Comparison of ENCODE assay signal across 11 cellular contexts in the genomic region with DNA sequence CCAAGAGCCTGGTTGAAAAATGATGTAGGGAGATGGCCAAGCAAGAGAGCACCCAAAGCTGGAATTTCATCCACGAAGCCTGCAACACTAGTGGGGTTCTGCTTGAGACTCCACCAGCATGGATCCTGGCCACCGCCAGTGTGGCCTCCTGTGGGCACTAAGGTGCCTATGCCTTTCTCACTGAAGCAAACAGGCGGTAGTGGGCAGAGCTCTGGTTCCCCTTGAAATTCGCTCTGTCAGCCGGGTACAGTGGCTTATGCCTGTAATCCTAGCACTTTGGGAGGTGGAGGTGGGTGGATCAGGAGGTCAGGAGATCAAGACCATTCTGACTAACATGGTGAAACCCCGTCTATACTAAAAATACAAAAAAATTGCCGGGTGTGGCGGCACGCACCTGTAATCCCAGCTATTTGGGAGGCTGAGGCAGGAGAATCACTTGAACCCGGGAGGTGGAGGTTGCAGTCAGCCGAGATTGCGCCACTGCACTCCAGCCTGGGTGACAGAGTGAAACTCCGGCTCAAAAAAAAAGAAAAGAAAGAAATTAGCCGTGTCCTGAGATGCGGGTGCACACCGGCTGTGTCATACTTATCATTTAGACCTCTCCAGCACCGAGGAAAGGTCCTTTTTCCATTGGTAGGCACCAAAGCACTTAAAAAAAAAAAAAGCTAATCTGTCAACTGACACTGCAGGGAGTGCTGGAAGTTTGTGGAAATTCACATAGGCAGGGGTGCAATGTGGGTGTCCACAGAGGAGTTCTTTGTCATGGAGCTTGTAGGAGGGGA. TPM values are rescaled to one million over a fixed set of nuclear protein-coding genes. Genes with fewer than 3 reads are reported as not detected.
DNase-seq lines count a peak whose midpoint lies in the region; ATAC-seq lines count a peak whose summit lies in the region.
"Had no signal": no experiment of that assay in that cellular context is flagged by ENCODE, and none has a peak within 500 bp of the region (broad histone marks: within the 10 kb centered on the region; RNA-seq: fewer than 3 reads in every experiment).

No MANE protein-coding gene starts in this region.

- WGBS in GM23248 (ENCODE audit: low coverage in 1 of 2, low lambda C conversion rate in 2 of 2, missing lambda C conversion rate in 2 of 2), 2 experiments = 92 to 96% methylated on average over 15 to 17 of the region's 17 CpGs

- no peaks in the 10 kb centered on the region for H3K27me3 ChIP-seq in CD4-positive, alpha-beta memory T cell (ENCODE audit: insufficient read depth, low read length)
- no peaks in the 10 kb centered on the region for H3K27me3 ChIP-seq in GM23248 (replicated peaks; ENCODE audit: insufficient read depth)

- H3K9me3 Mint-ChIP-seq in CD4-positive, alpha-beta memory T cell = no peaks in the 10 kb centered on the region
- H3K9me3 Mint-ChIP-seq in activated naive CD8-positive, alpha-beta T cell treated with anti-CD3 and anti-CD28 coated beads for 36 hours = peaks cover 2% of the 10 kb centered on the region
- no peaks in the 10 kb centered on the region for H3K9me3 Mint-ChIP-seq in naive thymus-derived CD8-positive, alpha-beta T cell

- peak; percentile 30 to 41 for ATAC-seq in naive thymus-derived CD8-positive, alpha-beta T cell

- no peak overlapping the region for H2AFZ ChIP-seq in GM23248

- peak overlapping the region; percentile 15 for H3K4me2 ChIP-seq in GM23248 (ENCODE audit: unreplicated experiment)

- peak overlapping the region; percentile 88 to 97 (median 92) for H3K27ac Mint-ChIP-seq in CD4-positive, alpha-beta memory T cell
- H3K27ac Mint-ChIP-seq in activated naive CD8-positive, alpha-beta T cell treated with anti-CD3 and anti-CD28 coated beads for 36 hours = peak overlapping the region; percentile 91
- H3K27ac Mint-ChIP-seq in naive thymus-derived CD8-positive, alpha-beta T cell = peak overlapping the region; percentile 89 to 99 (median 92)

- peak overlapping the region; percentile 97 for H3K4me3 ChIP-seq in CD4-positive, alpha-beta memory T cell (ENCODE audit: low read length in 2 of 2)
- H3K4me3 ChIP-seq in GM23248 = no peak overlapping the region
- H3K4me3 ChIP-seq: smooth muscle cell had no signal

- peaks cover 85% of the 10 kb centered on the region for H3K4me1 ChIP-seq in CD4-positive, alpha-beta memory T cell (ENCODE audit: insufficient read depth, low read length)
- peaks cover 21% of the 10 kb centered on the region for H3K4me1 ChIP-seq in GM23248 (ENCODE audit: insufficient read depth)

- CTCF ChIA-PET in CD4-positive, alpha-beta memory T cell (lab: Charles Lee; ENCODE audit: partially characterized antibody) = interaction anchor here (0.9 to 5.6 kb wide), 13 partner anchors 8 to 108 kb away, joined by 3 to 120 read pairs (median 6); partner anchors contain the start of genes CCM2 and MYO1G

- H3K4me3 Mint-ChIP-seq in CD4-positive, alpha-beta memory T cell = peak overlapping the region; percentile 88 to 98 (median 95)
- peak overlapping the region; percentile 77 for H3K4me3 Mint-ChIP-seq in activated naive CD8-positive, alpha-beta T cell treated with anti-CD3 and anti-CD28 coated beads for 36 hours
- peak overlapping the region; percentile 88 to 97 (median 93) for H3K4me3 Mint-ChIP-seq in naive thymus-derived CD8-positive, alpha-beta T cell

- intact Hi-C loops in CD4-positive, alpha-beta memory T cell (cut with micrococcal nuclease) = loop anchor here (2.0 to 5.0 kb wide), 2 partner anchors 18 to 34 kb away; no protein-coding TSS in a partner anchor

- in situ Hi-C loops in GM23248 (cut with MboI) = no loop called here

- POLR2A ChIA-PET in CD4-positive, alpha-beta memory T cell (lab: Charles Lee; ENCODE audit: partially characterized antibody) = interaction anchor here (0.6 to 19.7 kb wide), 26 partner anchors 8 to 446 kb away, joined by 3 to 551 read pairs (median 8); partner anchors contain the start of genes CCM2, H2AZ2, MYO1G and NACAD
- POLR2A ChIA-PET in naive thymus-derived CD8-positive, alpha-beta T cell (lab: Charles Lee) = interaction anchor here (0.6 to 17.7 kb wide), 22 partner anchors 8 to 399 kb away, joined by 3 to 314 read pairs (median 6); partner anchors contain the start of genes CCM2, H2AZ2, MYO1G and PURB

- H3K9me3 ChIP-seq in CD4-positive, alpha-beta memory T cell (ENCODE audit: control insufficient read depth in 1 of 2, low read length in 2 of 2) = no peaks in the 10 kb centered on the region
- H3K9me3 ChIP-seq in GM23248 (ENCODE audit: low read depth) = no peaks in the 10 kb centered on the region

- H3K27me3 Mint-ChIP-seq in CD4-positive, alpha-beta memory T cell = no peaks in the 10 kb centered on the region
- no peaks in the 10 kb centered on the region for H3K27me3 Mint-ChIP-seq in activated naive CD8-positive, alpha-beta T cell treated with anti-CD3 and anti-CD28 coated beads for 36 hours
- H3K27me3 Mint-ChIP-seq in naive thymus-derived CD8-positive, alpha-beta T cell = no peaks in the 10 kb centered on the region

- H3K36me3 Mint-ChIP-seq in CD4-positive, alpha-beta memory T cell = peaks cover 33 to 45% of the 10 kb centered on the region in 2 donors
- H3K36me3 Mint-ChIP-seq in activated naive CD8-positive, alpha-beta T cell treated with anti-CD3 and anti-CD28 coated beads for 36 hours = peaks cover 61% of the 10 kb centered on the region
- peaks cover 5 to 27% (median 6%) of the 10 kb centered on the region in 3 donors for H3K36me3 Mint-ChIP-seq in naive thymus-derived CD8-positive, alpha-beta T cell

- DNase-seq in CD4-positive, alpha-beta memory T cell = peak in 1 of 5 donors; percentile 17
- DNase-seq in GM23248 = no peak
- DNase-seq in activated naive CD8-positive, alpha-beta T cell treated with anti-CD3 and anti-CD28 coated beads for 36 hours = peak; percentile 27
- DNase-seq in naive thymus-derived CD8-positive, alpha-beta T cell = peak in 2 of 10 donors; percentile 11 to 14
- DNase-seq in SKM-1 treated with dmso at 0.1 percent for 144 hours (lab: John Stamatoyannopoulos, UW; ENCODE audit: unreplicated experiment) = no peak
- no peak for DNase-seq in NCI-H524 treated with DMSO at 0.1 percent for 48 hours (lab: John Stamatoyannopoulos, UW)
- DNase-seq in D341Med (ENCODE audit: low spot score) = no peak
- no peak for DNase-seq in GM19238 (ENCODE audit: insufficient read length, low spot score)
- DNase-seq: anterior cingulate cortex, NCI-H524 had no signal

- no peak overlapping the region for H3K9ac ChIP-seq in GM23248

- peaks cover 44 to 88% (median 57%) of the 10 kb centered on the region in 4 donors for H3K4me1 Mint-ChIP-seq in CD4-positive, alpha-beta memory T cell
- H3K4me1 Mint-ChIP-seq in activated naive CD8-positive, alpha-beta T cell treated with anti-CD3 and anti-CD28 coated beads for 36 hours = peaks cover 67% of the 10 kb centered on the region
- peaks cover 27 to 82% (median 69%) of the 10 kb centered on the region in 4 donors for H3K4me1 Mint-ChIP-seq in naive thymus-derived CD8-positive, alpha-beta T cell

- H4K20me1 ChIP-seq in GM23248 (ENCODE audit: insufficient read depth) = no peaks in the 10 kb centered on the region

- peak overlapping the region; percentile 82 for H3K27ac ChIP-seq in CD4-positive, alpha-beta memory T cell (ENCODE audit: low read depth, low read length)
- H3K27ac ChIP-seq in GM23248 = no peak overlapping the region

- no peaks in the 10 kb centered on the region for H3K9me2 ChIP-seq in GM23248 (ENCODE audit: insufficient read depth)

- H3K79me2 ChIP-seq in GM23248 (ENCODE audit: insufficient read depth) = peaks cover 92% of the 10 kb centered on the region

- peaks cover 3% of the 10 kb centered on the region for H3K36me3 ChIP-seq in CD4-positive, alpha-beta memory T cell (ENCODE audit: insufficient read depth, low read length)
- peaks cover 4% of the 10 kb centered on the region; the same call in 1 of the 2 replicates for H3K36me3 ChIP-seq in GM23248 (ENCODE audit: low read depth)

- H3F3A ChIP-seq in GM23248 (ENCODE audit: insufficient read depth) = peaks cover 16% of the 10 kb centered on the region

RNA-seq across cellular contexts. Expression of gene CCM2, which starts 28.3 kb away (rescaled TPM):
- total RNA-seq in CD4-positive, alpha-beta memory T cell = 100 to 1,000 TPM; 192 to 200 TPM
- polyA plus RNA-seq in CD4-positive, alpha-beta memory T cell = 10 to 100 TPM; 82.1 to 91.9 TPM
- total RNA-seq in GM23248 (2014; rRNA removed; shearing (Covaris generic)) = 63.8 and 77.3 TPM in 2 replicates
- polyA plus RNA-seq in GM23248 (2016; fragmentation: Nextera tagmentation; extraction: Ambion mirVana) = 69.3 and 78.7 TPM in 2 replicates
- total RNA-seq in activated naive CD8-positive, alpha-beta T cell treated with anti-CD3 and anti-CD28 coated beads for 36 hours = 10 to 100 TPM; 50.8 to 51.6 TPM
- 100 to 1,000 TPM; 160 to 167 TPM for total RNA-seq in naive thymus-derived CD8-positive, alpha-beta T cell
- 10 to 100 TPM; 49.9 to 81.7 (median 63.2) TPM for polyA plus RNA-seq in naive thymus-derived CD8-positive, alpha-beta T cell

RNA-seq across cellular contexts. Expression of gene MYO1G, which starts 49.5 kb away (rescaled TPM):
- total RNA-seq in CD4-positive, alpha-beta memory T cell = 10 to 100 TPM; 92.9 to 94.2 TPM
- polyA plus RNA-seq in CD4-positive, alpha-beta memory T cell = 100 to 1,000 TPM; 143 to 168 TPM
- not detected in 2 replicates for total RNA-seq in GM23248 (2014; rRNA removed; shearing (Covaris generic))
- polyA plus RNA-seq in GM23248 (2016; fragmentation: Nextera tagmentation; extraction: Ambion mirVana) = 0.14 TPM in 1 of 2 replicates, not detected in the other
- total RNA-seq in activated naive CD8-positive, alpha-beta T cell treated with anti-CD3 and anti-CD28 coated beads for 36 hours = 100 to 1,000 TPM; 302 to 306 TPM
- total RNA-seq in naive thymus-derived CD8-positive, alpha-beta T cell = 10 to 100 TPM; 44.4 to 44.5 TPM
- polyA plus RNA-seq in naive thymus-derived CD8-positive, alpha-beta T cell = 100 to 1,000 TPM in 1 of 3 donors, 10 to 100 TPM in 2; 60.0 to 106 (median 73.8) TPM
- polyA plus RNA-seq: smooth muscle cell had no signal

Comparison
In these comparisons a context has a peak if more than half of its experiments do, and no peak if none do; other contexts are left out.
1. RNA of gene MYO1G, which starts 49.5 kb away (total RNA-seq): 302 to 306 TPM in activated naive CD8-positive, alpha-beta T cell treated with anti-CD3 and anti-CD28 coated beads for 36 hours, 92.9 to 94.2 TPM in CD4-positive, alpha-beta memory T cell and 44.4 to 44.5 TPM in naive thymus-derived CD8-positive, alpha-beta T cell; not detected in GM23248; every median in the first group is over 10 times any median in the second.
2. Peak in every context shown above with its lines, with median percentiles within 50 percentile points of each other: H3K27ac Mint-ChIP-seq and H3K4me3 Mint-ChIP-seq.